ENCODE assay signal across 1 cellular context in the genomic region with DNA sequence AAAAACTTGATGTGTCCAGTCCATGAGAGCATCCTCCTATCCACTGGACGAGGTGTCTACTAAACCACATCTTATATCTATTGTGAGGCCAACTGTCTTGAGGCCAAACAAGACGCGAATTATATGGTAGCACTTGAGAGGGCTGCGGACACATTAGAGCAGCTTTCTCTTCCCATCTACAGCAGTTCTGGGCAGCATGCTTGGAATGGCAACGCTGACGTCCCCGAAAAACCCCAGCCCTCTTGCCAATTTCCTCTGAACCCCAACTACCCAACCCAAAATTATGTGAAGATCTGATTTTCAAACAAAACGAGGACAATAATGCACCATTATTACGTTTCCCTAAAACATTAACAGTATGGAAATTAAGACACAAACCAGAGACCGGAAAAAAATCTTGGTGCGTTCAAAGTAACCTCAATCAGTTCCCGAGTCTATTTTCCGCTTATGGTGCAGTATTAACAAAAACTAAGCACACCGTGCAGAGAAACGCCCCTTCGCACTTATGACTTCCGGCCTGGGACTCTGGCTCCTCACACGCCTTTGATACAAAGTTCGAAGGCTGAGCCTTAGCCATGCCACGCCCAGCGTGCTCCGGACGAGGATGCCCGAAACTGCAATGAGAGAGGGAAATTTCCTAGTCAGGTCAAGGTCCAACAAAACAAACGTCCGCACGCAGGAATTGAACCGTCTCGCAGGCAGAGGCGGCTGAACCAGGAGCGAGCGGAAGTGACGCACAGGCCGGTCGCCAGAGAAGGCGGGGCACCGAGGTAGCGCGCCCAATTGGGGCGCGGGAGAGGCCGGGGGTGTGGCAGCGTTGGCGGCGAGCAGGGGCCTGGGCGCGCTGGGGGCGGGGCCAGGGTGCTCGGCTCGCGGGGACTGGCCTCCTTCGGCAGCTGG.
A peak's percentile ranks its signal among the peaks of the same experiment; 100 is the strongest.
TF ChIP-seq lines count a peak whose summit lies in the region.

No MANE protein-coding gene starts in this region.

TF ChIP-seq in liver, 16 proteins besides CTCF, POLR2A, EP300 and RAD21 (continued from another document):
- TF ChIP-seq, protein P1, sequence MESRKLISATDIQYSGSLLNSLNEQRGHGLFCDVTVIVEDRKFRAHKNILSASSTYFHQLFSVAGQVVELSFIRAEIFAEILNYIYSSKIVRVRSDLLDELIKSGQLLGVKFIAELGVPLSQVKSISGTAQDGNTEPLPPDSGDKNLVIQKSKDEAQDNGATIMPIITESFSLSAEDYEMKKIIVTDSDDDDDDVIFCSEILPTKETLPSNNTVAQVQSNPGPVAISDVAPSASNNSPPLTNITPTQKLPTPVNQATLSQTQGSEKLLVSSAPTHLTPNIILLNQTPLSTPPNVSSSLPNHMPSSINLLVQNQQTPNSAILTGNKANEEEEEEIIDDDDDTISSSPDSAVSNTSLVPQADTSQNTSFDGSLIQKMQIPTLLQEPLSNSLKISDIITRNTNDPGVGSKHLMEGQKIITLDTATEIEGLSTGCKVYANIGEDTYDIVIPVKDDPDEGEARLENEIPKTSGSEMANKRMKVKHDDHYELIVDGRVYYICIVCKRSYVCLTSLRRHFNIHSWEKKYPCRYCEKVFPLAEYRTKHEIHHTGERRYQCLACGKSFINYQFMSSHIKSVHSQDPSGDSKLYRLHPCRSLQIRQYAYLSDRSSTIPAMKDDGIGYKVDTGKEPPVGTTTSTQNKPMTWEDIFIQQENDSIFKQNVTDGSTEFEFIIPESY (IDR thresholded peaks at IDR 0.05): peak; percentile 86
- TF ChIP-seq TAF1 (conservative IDR thresholded peaks at IDR 0.05): peak; percentile 11
- TF ChIP-seq HNF4G (IDR thresholded peaks at IDR 0.05): peak; percentile 98
